ENCODE assay signal across 1 cellular context in the genomic region with DNA sequence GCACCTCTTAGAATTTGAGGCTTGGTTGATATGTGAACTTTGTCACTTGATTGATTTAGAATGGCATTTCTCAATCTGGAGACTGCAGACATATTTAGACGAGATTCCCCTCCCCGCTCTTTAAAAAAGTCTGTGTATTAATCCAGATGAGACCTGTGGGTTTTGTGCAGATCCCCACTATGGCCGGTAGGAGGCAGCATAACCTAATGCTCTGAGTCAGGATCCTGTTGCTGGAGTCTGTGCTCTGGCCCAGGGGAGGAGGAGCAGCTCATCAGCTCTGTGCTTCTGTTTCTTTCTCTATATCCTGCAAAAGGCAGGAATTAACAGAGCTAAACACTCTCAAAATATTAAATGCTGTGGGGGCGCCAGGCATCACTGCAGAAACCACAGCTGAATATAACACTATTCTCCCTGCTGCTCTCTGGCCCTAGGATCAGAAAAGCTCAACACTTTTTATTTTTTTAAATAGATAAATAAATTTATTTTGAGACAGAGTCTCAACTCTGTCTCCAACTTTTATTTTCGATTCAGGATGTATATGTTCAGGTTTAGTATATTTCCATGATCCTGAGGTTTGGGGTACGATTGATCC.
TF ChIP-seq lines count a peak whose summit lies in the region.

No MANE protein-coding gene starts in this region.

TF ChIP-seq in HepG2, 621 proteins besides CTCF, POLR2A, EP300 and RAD21 (continued from another document and continues in another):
- no peak for TF ChIP-seq PCBP2 (optimal IDR thresholded peaks at IDR 0.05; ENCODE audit: low read depth, low read length, poor library complexity, severe bottlenecking)
- no peak for TF ChIP-seq ZNF572 (CRISPR knock-in tag; IDR thresholded peaks at IDR 0.05)
- no peak for TF ChIP-seq ELF4 (CRISPR knock-in tag; IDR thresholded peaks at IDR 0.05; ENCODE audit: borderline replicate concordance)
- no peak for TF ChIP-seq ZNF768 (CRISPR knock-in tag; IDR thresholded peaks at IDR 0.05)
- no peak for TF ChIP-seq ZNF253 (CRISPR knock-in tag; IDR thresholded peaks at IDR 0.05; ENCODE audit: borderline replicate concordance)
- TF ChIP-seq, protein P1, sequence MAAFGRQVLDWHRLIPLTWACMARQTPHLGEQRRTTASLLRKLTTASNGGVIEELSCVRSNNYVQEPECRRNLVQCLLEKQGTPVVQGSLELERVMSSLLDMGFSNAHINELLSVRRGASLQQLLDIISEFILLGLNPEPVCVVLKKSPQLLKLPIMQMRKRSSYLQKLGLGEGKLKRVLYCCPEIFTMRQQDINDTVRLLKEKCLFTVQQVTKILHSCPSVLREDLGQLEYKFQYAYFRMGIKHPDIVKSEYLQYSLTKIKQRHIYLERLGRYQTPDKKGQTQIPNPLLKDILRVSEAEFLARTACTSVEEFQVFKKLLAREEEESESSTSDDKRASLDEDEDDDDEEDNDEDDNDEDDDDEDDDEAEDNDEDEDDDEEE (CRISPR knock-in tag; IDR thresholded peaks at IDR 0.05) = no peak
- TF ChIP-seq NFE2L2 (IDR thresholded peaks at IDR 0.05; ENCODE audit: low read length) = no peak
- no peak for TF ChIP-seq KLF15 (CRISPR knock-in tag; IDR thresholded peaks at IDR 0.05; ENCODE audit: borderline replicate concordance)
- TF ChIP-seq ZFP36L2 (CRISPR knock-in tag; IDR thresholded peaks at IDR 0.05) = no peak
- no peak for TF ChIP-seq EHMT2 (IDR thresholded peaks at IDR 0.05; ENCODE audit: borderline replicate concordance, low read depth, low read length)
- TF ChIP-seq, protein P2, sequence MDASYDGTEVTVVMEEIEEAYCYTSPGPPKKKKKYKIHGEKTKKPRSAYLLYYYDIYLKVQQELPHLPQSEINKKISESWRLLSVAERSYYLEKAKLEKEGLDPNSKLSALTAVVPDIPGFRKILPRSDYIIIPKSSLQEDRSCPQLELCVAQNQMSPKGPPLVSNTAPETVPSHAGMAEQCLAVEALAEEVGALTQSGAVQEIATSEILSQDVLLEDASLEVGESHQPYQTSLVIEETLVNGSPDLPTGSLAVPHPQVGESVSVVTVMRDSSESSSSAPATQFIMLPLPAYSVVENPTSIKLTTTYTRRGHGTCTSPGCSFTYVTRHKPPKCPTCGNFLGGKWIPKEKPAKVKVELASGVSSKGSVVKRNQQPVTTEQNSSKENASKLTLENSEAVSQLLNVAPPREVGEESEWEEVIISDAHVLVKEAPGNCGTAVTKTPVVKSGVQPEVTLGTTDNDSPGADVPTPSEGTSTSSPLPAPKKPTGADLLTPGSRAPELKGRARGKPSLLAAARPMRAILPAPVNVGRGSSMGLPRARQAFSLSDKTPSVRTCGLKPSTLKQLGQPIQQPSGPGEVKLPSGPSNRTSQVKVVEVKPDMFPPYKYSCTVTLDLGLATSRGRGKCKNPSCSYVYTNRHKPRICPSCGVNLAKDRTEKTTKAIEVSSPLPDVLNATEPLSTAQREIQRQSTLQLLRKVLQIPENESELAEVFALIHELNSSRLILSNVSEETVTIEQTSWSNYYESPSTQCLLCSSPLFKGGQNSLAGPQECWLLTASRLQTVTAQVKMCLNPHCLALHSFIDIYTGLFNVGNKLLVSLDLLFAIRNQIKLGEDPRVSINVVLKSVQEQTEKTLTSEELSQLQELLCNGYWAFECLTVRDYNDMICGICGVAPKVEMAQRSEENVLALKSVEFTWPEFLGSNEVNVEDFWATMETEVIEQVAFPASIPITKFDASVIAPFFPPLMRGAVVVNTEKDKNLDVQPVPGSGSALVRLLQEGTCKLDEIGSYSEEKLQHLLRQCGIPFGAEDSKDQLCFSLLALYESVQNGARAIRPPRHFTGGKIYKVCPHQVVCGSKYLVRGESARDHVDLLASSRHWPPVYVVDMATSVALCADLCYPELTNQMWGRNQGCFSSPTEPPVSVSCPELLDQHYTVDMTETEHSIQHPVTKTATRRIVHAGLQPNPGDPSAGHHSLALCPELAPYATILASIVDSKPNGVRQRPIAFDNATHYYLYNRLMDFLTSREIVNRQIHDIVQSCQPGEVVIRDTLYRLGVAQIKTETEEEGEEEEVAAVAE (CRISPR knock-in tag; IDR thresholded peaks at IDR 0.05; ENCODE audit: borderline replicate concordance) = no peak
- TF ChIP-seq ARID2 (CRISPR knock-in tag; IDR thresholded peaks at IDR 0.05; ENCODE audit: borderline replicate concordance) = no peak
- no peak for TF ChIP-seq ZFP62 (CRISPR knock-in tag; IDR thresholded peaks at IDR 0.05)
- TF ChIP-seq ZBTB34 (CRISPR knock-in tag; IDR thresholded peaks at IDR 0.05) = no peak
- TF ChIP-seq NFRKB (IDR thresholded peaks at IDR 0.05) = no peak
- TF ChIP-seq ZNF792 (CRISPR knock-in tag; IDR thresholded peaks at IDR 0.05) = 0 out of 2 replicates have a peak, but pooled peaks have one; percentile 43
- no peak for TF ChIP-seq CBFB (CRISPR knock-in tag; IDR thresholded peaks at IDR 0.05)
- peak; percentile 20; the same call in 1 of the 2 replicates for TF ChIP-seq FOXK1 (CRISPR knock-in tag; IDR thresholded peaks at IDR 0.05; ENCODE audit: borderline replicate concordance, low read depth)
- TF ChIP-seq ZNF460 (CRISPR knock-in tag; IDR thresholded peaks at IDR 0.05; ENCODE audit: borderline replicate concordance) = no peak
- no peak for TF ChIP-seq ZNF724P (CRISPR knock-in tag; IDR thresholded peaks at IDR 0.05; ENCODE audit: borderline replicate concordance)
- TF ChIP-seq DMAP1 (CRISPR knock-in tag; IDR thresholded peaks at IDR 0.05) = no peak
- TF ChIP-seq ZNF747 (CRISPR knock-in tag; IDR thresholded peaks at IDR 0.05; ENCODE audit: borderline replicate concordance) = no peak
- no peak for TF ChIP-seq SYNCRIP (IDR thresholded peaks at IDR 0.05; ENCODE audit: insufficient read depth, low read depth, low read length)
- TF ChIP-seq HOXA7 (CRISPR knock-in tag; IDR thresholded peaks at IDR 0.05) = no peak
- no peak for TF ChIP-seq ZBTB38 (CRISPR knock-in tag; IDR thresholded peaks at IDR 0.05)
- TF ChIP-seq, protein P3, sequence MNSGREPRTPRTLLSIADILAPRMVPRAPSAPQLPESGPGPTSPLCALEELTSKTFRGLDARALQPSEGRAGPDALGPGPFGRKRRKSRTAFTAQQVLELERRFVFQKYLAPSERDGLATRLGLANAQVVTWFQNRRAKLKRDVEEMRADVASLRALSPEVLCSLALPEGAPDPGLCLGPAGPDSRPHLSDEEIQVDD (CRISPR knock-in tag; IDR thresholded peaks at IDR 0.05; ENCODE audit: borderline replicate concordance) = no peak
- no peak for TF ChIP-seq KDM4B (CRISPR knock-in tag; IDR thresholded peaks at IDR 0.05)
- no peak for TF ChIP-seq ETV6 (CRISPR knock-in tag; conservative IDR thresholded peaks at IDR 0.05)
- no peak for TF ChIP-seq ASH2L (IDR thresholded peaks at IDR 0.05; ENCODE audit: insufficient read length, low read depth, low read length)
- no peak for TF ChIP-seq RAD51 (IDR thresholded peaks at IDR 0.05; ENCODE audit: borderline replicate concordance)
- TF ChIP-seq, protein P4, sequence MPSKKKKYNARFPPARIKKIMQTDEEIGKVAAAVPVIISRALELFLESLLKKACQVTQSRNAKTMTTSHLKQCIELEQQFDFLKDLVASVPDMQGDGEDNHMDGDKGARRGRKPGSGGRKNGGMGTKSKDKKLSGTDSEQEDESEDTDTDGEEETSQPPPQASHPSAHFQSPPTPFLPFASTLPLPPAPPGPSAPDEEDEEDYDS (CRISPR knock-in tag; IDR thresholded peaks at IDR 0.05) = peak; percentile 11; the same call in 1 of the 2 replicates
- no peak for TF ChIP-seq ZNF558 (CRISPR knock-in tag; IDR thresholded peaks at IDR 0.05; ENCODE audit: borderline replicate concordance)
- no peak for TF ChIP-seq RFX5 (IDR thresholded peaks at IDR 0.05; ENCODE audit: low read depth, low read length)
- no peak for TF ChIP-seq TCF12 (IDR thresholded peaks at IDR 0.05)
- TF ChIP-seq TCF12 (CRISPR knock-in tag; IDR thresholded peaks at IDR 0.05) = no peak
- 0 out of 2 replicates have a peak, but pooled peaks have one; percentile 23 for TF ChIP-seq PPARG (CRISPR knock-in tag; conservative IDR thresholded peaks at IDR 0.05)
- TF ChIP-seq, protein P5, sequence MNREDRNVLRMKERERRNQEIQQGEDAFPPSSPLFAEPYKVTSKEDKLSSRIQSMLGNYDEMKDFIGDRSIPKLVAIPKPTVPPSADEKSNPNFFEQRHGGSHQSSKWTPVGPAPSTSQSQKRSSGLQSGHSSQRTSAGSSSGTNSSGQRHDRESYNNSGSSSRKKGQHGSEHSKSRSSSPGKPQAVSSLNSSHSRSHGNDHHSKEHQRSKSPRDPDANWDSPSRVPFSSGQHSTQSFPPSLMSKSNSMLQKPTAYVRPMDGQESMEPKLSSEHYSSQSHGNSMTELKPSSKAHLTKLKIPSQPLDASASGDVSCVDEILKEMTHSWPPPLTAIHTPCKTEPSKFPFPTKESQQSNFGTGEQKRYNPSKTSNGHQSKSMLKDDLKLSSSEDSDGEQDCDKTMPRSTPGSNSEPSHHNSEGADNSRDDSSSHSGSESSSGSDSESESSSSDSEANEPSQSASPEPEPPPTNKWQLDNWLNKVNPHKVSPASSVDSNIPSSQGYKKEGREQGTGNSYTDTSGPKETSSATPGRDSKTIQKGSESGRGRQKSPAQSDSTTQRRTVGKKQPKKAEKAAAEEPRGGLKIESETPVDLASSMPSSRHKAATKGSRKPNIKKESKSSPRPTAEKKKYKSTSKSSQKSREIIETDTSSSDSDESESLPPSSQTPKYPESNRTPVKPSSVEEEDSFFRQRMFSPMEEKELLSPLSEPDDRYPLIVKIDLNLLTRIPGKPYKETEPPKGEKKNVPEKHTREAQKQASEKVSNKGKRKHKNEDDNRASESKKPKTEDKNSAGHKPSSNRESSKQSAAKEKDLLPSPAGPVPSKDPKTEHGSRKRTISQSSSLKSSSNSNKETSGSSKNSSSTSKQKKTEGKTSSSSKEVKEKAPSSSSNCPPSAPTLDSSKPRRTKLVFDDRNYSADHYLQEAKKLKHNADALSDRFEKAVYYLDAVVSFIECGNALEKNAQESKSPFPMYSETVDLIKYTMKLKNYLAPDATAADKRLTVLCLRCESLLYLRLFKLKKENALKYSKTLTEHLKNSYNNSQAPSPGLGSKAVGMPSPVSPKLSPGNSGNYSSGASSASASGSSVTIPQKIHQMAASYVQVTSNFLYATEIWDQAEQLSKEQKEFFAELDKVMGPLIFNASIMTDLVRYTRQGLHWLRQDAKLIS (CRISPR knock-in tag; IDR thresholded peaks at IDR 0.05) = no peak
- TF ChIP-seq, protein P6, sequence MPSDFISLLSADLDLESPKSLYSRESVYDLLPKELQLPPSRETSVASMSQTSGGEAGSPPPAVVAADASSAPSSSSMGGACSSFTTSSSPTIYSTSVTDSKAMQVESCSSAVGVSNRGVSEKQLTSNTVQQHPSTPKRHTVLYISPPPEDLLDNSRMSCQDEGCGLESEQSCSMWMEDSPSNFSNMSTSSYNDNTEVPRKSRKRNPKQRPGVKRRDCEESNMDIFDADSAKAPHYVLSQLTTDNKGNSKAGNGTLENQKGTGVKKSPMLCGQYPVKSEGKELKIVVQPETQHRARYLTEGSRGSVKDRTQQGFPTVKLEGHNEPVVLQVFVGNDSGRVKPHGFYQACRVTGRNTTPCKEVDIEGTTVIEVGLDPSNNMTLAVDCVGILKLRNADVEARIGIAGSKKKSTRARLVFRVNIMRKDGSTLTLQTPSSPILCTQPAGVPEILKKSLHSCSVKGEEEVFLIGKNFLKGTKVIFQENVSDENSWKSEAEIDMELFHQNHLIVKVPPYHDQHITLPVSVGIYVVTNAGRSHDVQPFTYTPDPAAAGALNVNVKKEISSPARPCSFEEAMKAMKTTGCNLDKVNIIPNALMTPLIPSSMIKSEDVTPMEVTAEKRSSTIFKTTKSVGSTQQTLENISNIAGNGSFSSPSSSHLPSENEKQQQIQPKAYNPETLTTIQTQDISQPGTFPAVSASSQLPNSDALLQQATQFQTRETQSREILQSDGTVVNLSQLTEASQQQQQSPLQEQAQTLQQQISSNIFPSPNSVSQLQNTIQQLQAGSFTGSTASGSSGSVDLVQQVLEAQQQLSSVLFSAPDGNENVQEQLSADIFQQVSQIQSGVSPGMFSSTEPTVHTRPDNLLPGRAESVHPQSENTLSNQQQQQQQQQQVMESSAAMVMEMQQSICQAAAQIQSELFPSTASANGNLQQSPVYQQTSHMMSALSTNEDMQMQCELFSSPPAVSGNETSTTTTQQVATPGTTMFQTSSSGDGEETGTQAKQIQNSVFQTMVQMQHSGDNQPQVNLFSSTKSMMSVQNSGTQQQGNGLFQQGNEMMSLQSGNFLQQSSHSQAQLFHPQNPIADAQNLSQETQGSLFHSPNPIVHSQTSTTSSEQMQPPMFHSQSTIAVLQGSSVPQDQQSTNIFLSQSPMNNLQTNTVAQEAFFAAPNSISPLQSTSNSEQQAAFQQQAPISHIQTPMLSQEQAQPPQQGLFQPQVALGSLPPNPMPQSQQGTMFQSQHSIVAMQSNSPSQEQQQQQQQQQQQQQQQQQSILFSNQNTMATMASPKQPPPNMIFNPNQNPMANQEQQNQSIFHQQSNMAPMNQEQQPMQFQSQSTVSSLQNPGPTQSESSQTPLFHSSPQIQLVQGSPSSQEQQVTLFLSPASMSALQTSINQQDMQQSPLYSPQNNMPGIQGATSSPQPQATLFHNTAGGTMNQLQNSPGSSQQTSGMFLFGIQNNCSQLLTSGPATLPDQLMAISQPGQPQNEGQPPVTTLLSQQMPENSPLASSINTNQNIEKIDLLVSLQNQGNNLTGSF (CRISPR knock-in tag; IDR thresholded peaks at IDR 0.05) = no peak
- TF ChIP-seq ZFP1 (CRISPR knock-in tag; IDR thresholded peaks at IDR 0.05) = no peak
- no peak for TF ChIP-seq CREB1 (IDR thresholded peaks at IDR 0.05)
- no peak for TF ChIP-seq CREB1 (CRISPR knock-in tag; IDR thresholded peaks at IDR 0.05)
- no peak for TF ChIP-seq ZNF543 (CRISPR knock-in tag; IDR thresholded peaks at IDR 0.05)
- TF ChIP-seq ZNF354B (CRISPR knock-in tag; IDR thresholded peaks at IDR 0.05) = no peak
- no peak for TF ChIP-seq HNF1B (CRISPR knock-in tag; IDR thresholded peaks at IDR 0.05)
- TF ChIP-seq, protein P7, sequence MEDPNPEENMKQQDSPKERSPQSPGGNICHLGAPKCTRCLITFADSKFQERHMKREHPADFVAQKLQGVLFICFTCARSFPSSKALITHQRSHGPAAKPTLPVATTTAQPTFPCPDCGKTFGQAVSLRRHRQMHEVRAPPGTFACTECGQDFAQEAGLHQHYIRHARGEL (CRISPR knock-in tag; IDR thresholded peaks at IDR 0.05) = no peak
- no peak for TF ChIP-seq SAFB2 (CRISPR knock-in tag; IDR thresholded peaks at IDR 0.05; ENCODE audit: borderline replicate concordance, low read depth)
